15 cellular contexts compared by ENCODE assay signal in genomic region chr3:46489406-46489805, GRCh38. TPM values are rescaled to one million over a fixed set of nuclear protein-coding genes. Genes with fewer than 3 reads are reported as not detected.
DNase-seq lines count a peak whose midpoint lies in the region; ATAC-seq, FAIRE-seq and TF ChIP-seq lines count a peak whose summit lies in the region.
"Had no signal": no experiment of that assay in that cellular context is flagged by ENCODE, and none has a peak within 500 bp of the region (broad histone marks: within the 10 kb centered on the region; RNA-seq: fewer than 3 reads in every experiment).

No MANE protein-coding gene starts in this region.

- H3K27ac Mint-ChIP-seq in stimulated activated memory B cell treated with anti-CD40 and anti-IgM and Interleukin-4, amounts not matched to agents 10 μg/mL and 1 μg/mL and 100 μg/mL, for 72 hours: peak overlapping the region; percentile 53
- H3K27ac Mint-ChIP-seq: activated B cell treated with CpG ODN at 0.5 μM for 24 hours; activated T-helper 2 cell treated with anti-CD3 and anti-CD28 coated beads, Interferon-gamma antibody, Interleukin-2, Interleukin-4, amounts not matched to agents 10 μg/mL and 5 μg/mL and 100 μg/mL, durations not matched to agents 14 hours and 24 hours and 36 hours had no signal

- H3K9me3 Mint-ChIP-seq in stimulated activated memory B cell treated with anti-CD40 and anti-IgM and Interleukin-4, amounts not matched to agents 10 μg/mL and 1 μg/mL and 100 μg/mL, for 72 hours: no peaks in the 10 kb centered on the region
- H3K9me3 Mint-ChIP-seq: activated B cell treated with CpG ODN at 0.5 μM for 24 hours; activated T-helper 2 cell treated with anti-CD3 and anti-CD28 coated beads, Interferon-gamma antibody, Interleukin-2, Interleukin-4, amounts not matched to agents 10 μg/mL and 5 μg/mL and 100 μg/mL, durations not matched to agents 14 hours and 24 hours and 36 hours had no signal

- TF ChIP-seq CTCF in DND-41 (IDR thresholded peaks at IDR 0.05; ENCODE audit: borderline replicate concordance, extremely low read depth, low read length, poor library complexity, severe bottlenecking) (no peak), Loucy (conservative IDR thresholded peaks at IDR 0.05; ENCODE audit: low read length) (no peak), H1 (IDR thresholded peaks at IDR 0.05; ENCODE audit: control extremely low read depth in 1 of 3, insufficient read depth in 1 of 3, low read depth in 1 of 3, low read length in 3 of 3) (no peak)

- 88% methylated on average over 5 of the region's 5 CpGs; no CpG with 5 or more reads in 1 of the 2 experiments for WGBS in H1 (ENCODE audit: extremely low coverage in 1 of 2, insufficient coverage in 1 of 2, insufficient read length in 1 of 2, insufficient replicate concordance in 2 of 2, low coverage in 1 of 2, low lambda C conversion rate in 2 of 2, missing lambda C conversion rate in 1 of 2), 2 experiments

- TF ChIP-seq RAD21 in H1 (IDR thresholded peaks at IDR 0.05 in 1 of 2, conservative IDR thresholded peaks at IDR 0.05 in 1 of 2; ENCODE audit: low read depth in 2 of 2, low read length in 2 of 2): no peak

- peak overlapping the region; percentile 55; the same call in 1 of the 2 replicates for H2BK5ac ChIP-seq in H1 (ENCODE audit: low read depth, low read length)

- H2BK120ac ChIP-seq in H1 (replicated peaks; ENCODE audit: low read depth, low read length): no peak overlapping the region

- peak overlapping the region; percentile 5; the same call in 1 of the 2 replicates for H2AK5ac ChIP-seq in H1 (ENCODE audit: low read depth, low read length)

- H4K91ac ChIP-seq in H1 (replicated peaks; ENCODE audit: insufficient read length, low read length): peak overlapping the region; percentile 91

- H3K4me1 ChIP-seq in DND-41 (ENCODE audit: insufficient read depth, low read length) (peaks cover 46% of the 10 kb centered on the region), Loucy (ENCODE audit: insufficient read depth, low read length, poor library complexity, severe bottlenecking) (peaks cover 45% of the 10 kb centered on the region), H1 (replicated peaks in 1 of 4; ENCODE audit: control insufficient read depth in 3 of 4, insufficient read depth in 4 of 4, low read length in 3 of 4) (peaks cover 4 to 8% (median 6%) of the 10 kb centered on the region in 4 experiments; a peak in 6 of 7 replicates)

- H4K20me1 ChIP-seq in DND-41 (ENCODE audit: insufficient read depth, low read length) (no peaks in the 10 kb centered on the region), Loucy (ENCODE audit: insufficient read depth, low read length, poor library complexity, severe bottlenecking) (no peaks in the 10 kb centered on the region), H1 (replicated peaks in 1 of 2; ENCODE audit: control insufficient read depth in 1 of 2, insufficient read depth in 2 of 2, low read length in 2 of 2) (no peaks in the 10 kb centered on the region)

- H3K18ac ChIP-seq in H1 (ENCODE audit: extremely low read depth, low read length): peak overlapping the region; percentile 52

- H3K4me3 ChIP-seq in DND-41 (ENCODE audit: low read depth in 1 of 2, low read length in 2 of 2) (no peak overlapping the region), Loucy (ENCODE audit: low read length, poor library complexity, severe bottlenecking) (peak overlapping the region; percentile 2), H1 (ENCODE audit: extremely low read depth in 1 of 4, insufficient read depth in 2 of 4, low read depth in 3 of 4, low read length in 4 of 4) (no peak overlapping the region)
- H3K4me3 ChIP-seq: ovary, sigmoid colon had no signal

- peak overlapping the region; percentile 61; the same call in 1 of the 2 replicates for H2BK12ac ChIP-seq in H1 (ENCODE audit: low read depth, low read length)

- no peak for TF ChIP-seq POLR2A in H1 (IDR thresholded peaks at IDR 0.05; ENCODE audit: control extremely low read depth in 1 of 2, low read depth in 2 of 2, low read length in 2 of 2)

- H3K9me3 ChIP-seq in DND-41 (ENCODE audit: insufficient read depth, low read length, severe bottlenecking): no peaks in the 10 kb centered on the region
- no peaks in the 10 kb centered on the region for H3K9me3 ChIP-seq in Loucy (ENCODE audit: insufficient read depth, low read depth, low read length)
- H3K9me3 ChIP-seq in H1 (ENCODE audit: insufficient read depth in 2 of 2, low read depth in 1 of 2, low read length in 1 of 2): peaks cover 0 to 7% of the 10 kb centered on the region in 2 experiments; a peak in 2 of 4 replicates
- H3K9me3 ChIP-seq: esophagus squamous epithelium, ovary, sigmoid colon had no signal

- 0 out of 2 replicates have a peak overlapping the region, but pooled peaks have one; percentile 3 for H3K9ac ChIP-seq in DND-41 (ENCODE audit: low read depth, low read length)
- peak overlapping the region; percentile 20 for H3K9ac ChIP-seq in Loucy (ENCODE audit: low read depth, low read length, poor library complexity, severe bottlenecking)
- H3K9ac ChIP-seq in H1 (replicated peaks in 1 of 4; ENCODE audit: extremely low read depth in 1 of 4, low read depth in 3 of 4, low read length in 3 of 4): no peak overlapping the region

- H3K23ac ChIP-seq in H1 (ENCODE audit: insufficient read length): no peak overlapping the region

- no peak for TF ChIP-seq EP300 in H1 (IDR thresholded peaks at IDR 0.05; ENCODE audit: borderline replicate concordance in 1 of 2, low read depth in 2 of 2, low read length in 2 of 2)

- no peak overlapping the region for H2AFZ ChIP-seq in DND-41 (ENCODE audit: low read depth, low read length)
- H2AFZ ChIP-seq in Loucy (ENCODE audit: low read length): no peak overlapping the region; the same call in 1 of the 2 replicates
- H2AFZ ChIP-seq in H1 (ENCODE audit: low read length): no peak overlapping the region; the same call in 1 of the 2 replicates

- H3K4me1 Mint-ChIP-seq in stimulated activated memory B cell treated with anti-CD40 and anti-IgM and Interleukin-4, amounts not matched to agents 10 μg/mL and 1 μg/mL and 100 μg/mL, for 72 hours: peaks cover 40% of the 10 kb centered on the region

- peak overlapping the region; percentile 68 for H3K27ac ChIP-seq in DND-41 (ENCODE audit: low read length)
- no peak overlapping the region for H3K27ac ChIP-seq in H1 (ENCODE audit: low read depth, low read length)
- H3K27ac ChIP-seq: C4-2B, esophagus squamous epithelium, ovary, sigmoid colon had no signal

- H3K56ac ChIP-seq in H1 (replicated peaks; ENCODE audit: insufficient read length, low read depth, low read length): no peak overlapping the region

- no peaks in the 10 kb centered on the region for H3K23me2 ChIP-seq in H1 (ENCODE audit: low read depth, low read length)

- no peak overlapping the region for H3K4me3 Mint-ChIP-seq in stimulated activated memory B cell treated with anti-CD40 and anti-IgM and Interleukin-4, amounts not matched to agents 10 μg/mL and 1 μg/mL and 100 μg/mL, for 72 hours

- no peaks in the 10 kb centered on the region for H3K9me2 ChIP-seq in Loucy (replicated peaks; ENCODE audit: low read depth, low read length)

- no peaks in the 10 kb centered on the region for H3K27me3 ChIP-seq in DND-41 (ENCODE audit: insufficient read depth, low read length, poor library complexity)
- H3K27me3 ChIP-seq in Loucy (ENCODE audit: insufficient read depth, low read length, poor library complexity, severe bottlenecking): no peaks in the 10 kb centered on the region
- H3K27me3 ChIP-seq in H1 (replicated peaks in 1 of 4; ENCODE audit: control insufficient read depth in 3 of 4, extremely low read depth in 1 of 4, insufficient read depth in 3 of 4, low read length in 3 of 4): no peaks in the 10 kb centered on the region; a peak in 2 of 7 replicates
- H3K27me3 ChIP-seq: ovary, sigmoid colon had no signal

- POLR2A ChIA-PET in H1 (lab: Charles Lee; ENCODE audit: partially characterized antibody): interaction anchor here (0.9 to 4.0 kb wide), 13 partner anchors 10 to 171 kb away, joined by 3 to 49 read pairs (median 4); a partner anchor contains a TSS

- CTCF ChIA-PET in H1 (lab: Charles Lee; ENCODE audit: partially characterized antibody): interaction anchor here (0.6 to 5.7 kb wide), 59 partner anchors 9 to 1078 kb away, joined by 3 to 82 read pairs (median 7); partner anchors contain the start of genes ALS2CL, LTF and RTP3

- peak overlapping the region; percentile 33 for H3K4ac ChIP-seq in H1 (replicated peaks; ENCODE audit: insufficient read length, low read depth, low read length)

- H3F3A ChIP-seq in Loucy (ENCODE audit: low read depth): no peaks in the 10 kb centered on the region; the same call in 1 of the 2 replicates

- H2BK20ac ChIP-seq in H1 (ENCODE audit: low read length): peak overlapping the region; percentile 9; the same call in 1 of the 2 replicates

- no peaks in the 10 kb centered on the region for H3K36me3 Mint-ChIP-seq in stimulated activated memory B cell treated with anti-CD40 and anti-IgM and Interleukin-4, amounts not matched to agents 10 μg/mL and 1 μg/mL and 100 μg/mL, for 72 hours

- H4K8ac ChIP-seq in H1 (ENCODE audit: extremely low read depth, insufficient read depth, low read length): no peak overlapping the region

- peak overlapping the region; percentile 6; the same call in 1 of the 2 replicates for H2BK15ac ChIP-seq in H1 (ENCODE audit: low read length)

- H3K79me2 ChIP-seq in DND-41 (ENCODE audit: insufficient read depth, low read length): no peaks in the 10 kb centered on the region
- H3K79me2 ChIP-seq in Loucy (ENCODE audit: insufficient read depth, low read length): no peaks in the 10 kb centered on the region
- no peaks in the 10 kb centered on the region for H3K79me2 ChIP-seq in H1 (ENCODE audit: control insufficient read depth in 1 of 2, insufficient read depth in 2 of 2, low read length in 2 of 2)

- no peak overlapping the region for H3K14ac ChIP-seq in H1 (ENCODE audit: insufficient read length)

- FAIRE-seq in H1 (lab: Jason Lieb, UNC): no peak

- ATAC-seq in DND-41 (ENCODE audit: insufficient read depth, low read depth) (no peak), HG03095 (IDR thresholded peaks at IDR 0.05; ENCODE audit: unreplicated experiment) (no peak), GM21529 (IDR thresholded peaks at IDR 0.05; ENCODE audit: unreplicated experiment) (no peak)
- no peak for ATAC-seq in stimulated activated memory B cell treated with anti-CD40 and anti-IgM and Interleukin-4, amounts not matched to agents 10 μg/mL and 1 μg/mL and 100 μg/mL, for 72 hours

- DNase-seq in DND-41 (no peak), H1 (ENCODE audit: low read depth in 1 of 2, low spot score in 2 of 2) (no peak), GOT3 (lab: John Stamatoyannopoulos, UW) (no peak)
- DNase-seq: DMS79 had no signal

- H3K79me1 ChIP-seq in H1 (ENCODE audit: low read depth, low read length): no peaks in the 10 kb centered on the region

- no peak overlapping the region for H4K5ac ChIP-seq in H1 (ENCODE audit: insufficient read length, low read depth, low read length)

- H3K36me3 ChIP-seq in DND-41 (ENCODE audit: insufficient read depth, low read length) (no peaks in the 10 kb centered on the region), Loucy (ENCODE audit: insufficient read depth, low read length) (no peaks in the 10 kb centered on the region), H1 (ENCODE audit: control insufficient read depth in 2 of 4, insufficient read depth in 4 of 4, low read length in 3 of 4) (no peaks in the 10 kb centered on the region)
- H3K36me3 ChIP-seq: esophagus squamous epithelium, ovary, sigmoid colon had no signal

- H3K4me2 ChIP-seq in DND-41 (ENCODE audit: insufficient read depth, low read length) (no peak overlapping the region), Loucy (ENCODE audit: low read depth, low read length, poor library complexity, severe bottlenecking) (peak overlapping the region; percentile 48), H1 (ENCODE audit: insufficient read depth in 1 of 2, low read depth in 2 of 2, low read length in 2 of 2) (no peak overlapping the region)

- H3K27me3 Mint-ChIP-seq in stimulated activated memory B cell treated with anti-CD40 and anti-IgM and Interleukin-4, amounts not matched to agents 10 μg/mL and 1 μg/mL and 100 μg/mL, for 72 hours: peaks cover 11% of the 10 kb centered on the region

RNA-seq across cellular contexts. Expression of gene RTP3, which starts 8.4 kb away (rescaled TPM):
- total RNA-seq in H1 (2021; fragmentation: NEBNext Ultra II Directional; extraction: Animal tissue kit (Norgen Biotek cat#: 25700)): 0.33 TPM in 1 of 2 replicates, not detected in the other
- 0.06 and 0.08 TPM in 2 replicates for polyA plus RNA-seq in H1 (2011; rRNA removed)
- polyA plus RNA-seq in H1 (2011; cell fraction: cytosol; rRNA removed): 0.05 TPM
- not detected for polyA plus RNA-seq in H1 (2011; cell fraction: nucleus; rRNA removed)
- polyA plus RNA-seq in H1 (2012, experiment 1 of 2): 0.13 to 0.17 TPM (median 0.13 TPM) in 3 of 4 replicates, not detected in the other
- 0.13 TPM for polyA plus RNA-seq in H1 (2012, experiment 2 of 2)
- 0.10 TPM for polyA plus RNA-seq in H1 (2013, experiment 1 of 2)
- polyA plus RNA-seq in H1 (2013, experiment 2 of 2): not detected
- polyA minus RNA-seq in H1 (2011; rRNA and poly(A)+ RNA removed): not detected in 2 replicates
- polyA minus RNA-seq in H1 (2011; cell fraction: cytosol; rRNA and poly(A)+ RNA removed): not detected
- polyA minus RNA-seq in H1 (2011; cell fraction: nucleus; rRNA and poly(A)+ RNA removed): not detected
- total RNA-seq: activated B cell treated with CpG ODN at 0.5 μM for 24 hours; activated T-helper 2 cell treated with anti-CD3 and anti-CD28 coated beads, Interferon-gamma antibody, Interleukin-2, Interleukin-4, amounts not matched to agents 10 μg/mL and 5 μg/mL and 100 μg/mL, durations not matched to agents 14 hours and 24 hours and 36 hours; esophagus squamous epithelium; ovary; sigmoid colon; T-helper 2 cell treated with Interferon-gamma antibody and Interleukin-4, amounts not matched to agents 100 ng/mL and 5 ng/mL, for 36 hours had no signal
- polyA plus RNA-seq: ovary, sigmoid colon had no signal

RNA-seq across cellular contexts. Expression of gene LTF, which starts 24.7 kb away (rescaled TPM):
- total RNA-seq in H1 (2021; fragmentation: NEBNext Ultra II Directional; extraction: Animal tissue kit (Norgen Biotek cat#: 25700)): 0.80 and 0.99 TPM in 2 replicates
- 0.23 and 0.36 TPM in 2 replicates for polyA plus RNA-seq in H1 (2011; rRNA removed)
- polyA plus RNA-seq in H1 (2011; cell fraction: cytosol; rRNA removed): 0.36 TPM
- polyA plus RNA-seq in H1 (2011; cell fraction: nucleus; rRNA removed): 0.76 TPM
- polyA plus RNA-seq in H1 (2012, experiment 1 of 2): 0.41 to 0.60 TPM (median 0.47 TPM) in 4 replicates
- 0.66 TPM for polyA plus RNA-seq in H1 (2012, experiment 2 of 2)
- 0.55 TPM for polyA plus RNA-seq in H1 (2013, experiment 1 of 2)
- polyA plus RNA-seq in H1 (2013, experiment 2 of 2): 0.50 TPM
- polyA minus RNA-seq in H1 (2011; rRNA and poly(A)+ RNA removed): 0.28 and 0.93 TPM in 2 replicates
- polyA minus RNA-seq in H1 (2011; cell fraction: cytosol; rRNA and poly(A)+ RNA removed): 1.7 TPM
- polyA minus RNA-seq in H1 (2011; cell fraction: nucleus; rRNA and poly(A)+ RNA removed): not detected
- total RNA-seq: activated B cell treated with CpG ODN at 0.5 μM for 24 hours; activated T-helper 2 cell treated with anti-CD3 and anti-CD28 coated beads, Interferon-gamma antibody, Interleukin-2, Interleukin-4, amounts not matched to agents 10 μg/mL and 5 μg/mL and 100 μg/mL, durations not matched to agents 14 hours and 24 hours and 36 hours; T-helper 2 cell treated with Interferon-gamma antibody and Interleukin-4, amounts not matched to agents 100 ng/mL and 5 ng/mL, for 36 hours had no signal

Comparison
In these comparisons a context has a peak if more than half of its experiments do, and no peak if none do; other contexts are left out.
1. H3K9ac ChIP-seq: peak in DND-41 (single experiment) and Loucy (single experiment); none in H1 (0 of 4).